In the genomic region with DNA sequence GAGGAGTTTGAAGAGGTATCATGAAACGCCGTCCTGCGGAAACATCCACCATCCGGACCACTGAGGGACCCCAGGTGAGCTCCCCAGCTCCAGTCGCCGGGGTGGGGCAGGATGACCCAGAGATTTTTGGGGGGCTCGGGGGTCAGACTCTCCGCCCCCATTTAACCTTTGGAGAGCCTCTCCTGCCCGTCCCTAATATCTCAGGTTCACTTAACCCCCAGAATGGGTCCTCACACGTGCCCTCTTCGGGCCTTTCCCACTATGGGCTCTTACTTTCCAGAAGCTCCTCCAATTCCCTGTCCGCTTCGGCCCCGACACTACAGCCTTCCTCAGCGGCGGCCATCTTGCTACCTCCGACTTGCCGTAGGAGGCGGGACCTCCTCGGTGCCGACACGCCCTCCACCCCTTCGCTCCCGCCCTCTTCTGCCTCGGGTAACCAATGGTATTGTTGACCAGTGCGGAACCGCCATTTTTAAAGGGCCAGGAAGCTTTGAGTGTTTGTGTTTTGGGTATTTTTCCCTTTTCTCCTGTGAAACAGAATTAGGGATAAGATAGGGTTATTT, we compare ENCODE assay signal across 8 cellular contexts. TPM values are rescaled to one million over a fixed set of nuclear protein-coding genes. Genes with fewer than 3 reads are reported as not detected.
DNase-seq lines count a peak whose midpoint lies in the region; ATAC-seq and TF ChIP-seq lines count a peak whose summit lies in the region.

TSS of gene PEX19 (minus strand) at position 352 of the 563 bp plus-strand sequence. CDS start at position 343, 9 bp downstream.

- H3K36me3 ChIP-seq in adipocyte (ENCODE audit: control insufficient read depth, insufficient read depth, low read length, severe bottlenecking): peaks cover 73% of the 10 kb centered on the region
- H3K36me3 ChIP-seq in parathyroid adenoma (ENCODE audit: control insufficient read depth, insufficient read depth, low read length): no peaks in the 10 kb centered on the region
- peaks cover 6 to 48% (median 28%) of the 10 kb centered on the region in 3 donors for H3K36me3 ChIP-seq in tibial nerve

- intact Hi-C loops in Right ventricle myocardium superior (cut with DNase I): no loop called here

- no peaks in the 10 kb centered on the region for H3K79me2 ChIP-seq in parathyroid adenoma

- TF ChIP-seq CTCF in GM12875 (IDR thresholded peaks at IDR 0.05; ENCODE audit: borderline replicate concordance, insufficient read depth, low read depth, low read length) (no peak), parathyroid adenoma (IDR thresholded peaks at IDR 0.05) (no peak), tibial nerve (IDR thresholded peaks at IDR 0.05) (peak in 1 of 5 experiments; percentile 23)

- H3K4me3 ChIP-seq in GM12875 (ENCODE audit: low read depth, low read length) (peak within 1 kb of the TSS; percentile 97), adipocyte (ENCODE audit: low read length) (peak within 1 kb of the TSS; percentile 95), parathyroid adenoma (ENCODE audit: low read depth, low read length) (peak within 1 kb of the TSS; percentile 90), tibial nerve (peak within 1 kb of the TSS; percentile 61 to 91 (median 82))

- peak in 1 of 2 donors; percentile 79 for TF ChIP-seq POLR2A in tibial nerve (IDR thresholded peaks at IDR 0.05)

- peak; percentile 20 to 97 for TF ChIP-seq EP300 in tibial nerve (IDR thresholded peaks at IDR 0.05)

- H3K4me2 ChIP-seq in parathyroid adenoma (ENCODE audit: low read length): peak within 1 kb of the TSS; percentile 86

- peak within 1 kb of the TSS; percentile 80 for H2AFZ ChIP-seq in parathyroid adenoma

- WGBS in tibial nerve, 2 donors: 0% methylated on average over 27 of the region's 27 CpGs

- H3K4me1 ChIP-seq in adipocyte (ENCODE audit: control insufficient read depth, insufficient read depth, low read length) (peaks cover 42% of the 10 kb centered on the region), parathyroid adenoma (no peaks in the 10 kb centered on the region), tibial nerve (peaks cover 0 to 24% (median 15%) of the 10 kb centered on the region in 4 donors)

- no peaks in the 10 kb centered on the region for H3K27me3 ChIP-seq in adipocyte (replicated peaks; ENCODE audit: control insufficient read depth, insufficient read depth, low read length)
- H3K27me3 ChIP-seq in parathyroid adenoma (ENCODE audit: control insufficient read depth, insufficient read depth, low read length): no peaks in the 10 kb centered on the region
- H3K27me3 ChIP-seq in tibial nerve: no peaks in the 10 kb centered on the region

- DNase-seq in NCI-H1436 (lab: John Stamatoyannopoulos, UW) (peak; percentile 90), T follicular helper cell (ENCODE audit: low read depth) (peak; percentile 90), adipocyte (ENCODE audit: low read depth) (peak; percentile 97), Right ventricle myocardium superior (peak; percentile 95), tibial nerve (ENCODE audit: low spot score in 2 of 2) (peak; percentile 89 to 94)

- ATAC-seq in HG02798 (IDR thresholded peaks at IDR 0.05; ENCODE audit: poor library complexity, unreplicated experiment) (peak; percentile 99), Right ventricle myocardium superior (ENCODE audit: poor library complexity) (peak; percentile 100)

- H3K27ac ChIP-seq in parathyroid adenoma (peak within 1 kb of the TSS; percentile 47), tibial nerve (peak within 1 kb of the TSS; percentile 71 to 91 (median 82))

- H3K9ac ChIP-seq in adipocyte (ENCODE audit: low read length): peak within 1 kb of the TSS; percentile 99
- peak within 1 kb of the TSS; percentile 81 for H3K9ac ChIP-seq in parathyroid adenoma

- H3K9me3 ChIP-seq in adipocyte (ENCODE audit: control insufficient read depth, low read length) (no peaks in the 10 kb centered on the region), parathyroid adenoma (ENCODE audit: control insufficient read depth, low read length) (no peaks in the 10 kb centered on the region), tibial nerve (no peaks in the 10 kb centered on the region)

RNA-seq across cellular contexts. Expression of gene PEX19, which starts in this region (rescaled TPM):
- 97.3 TPM for total RNA-seq in Right ventricle myocardium superior
- total RNA-seq in tibial nerve: 10 to 100 TPM; 66.6 to 85.9 (median 71.6) TPM

Comparison
In these comparisons a context has a peak if more than half of its experiments do, and no peak if none do; other contexts are left out.
1. Peak in every context shown above with its lines: DNase-seq, ATAC-seq, H3K4me3 ChIP-seq and H3K27ac ChIP-seq.